In the genomic region with DNA sequence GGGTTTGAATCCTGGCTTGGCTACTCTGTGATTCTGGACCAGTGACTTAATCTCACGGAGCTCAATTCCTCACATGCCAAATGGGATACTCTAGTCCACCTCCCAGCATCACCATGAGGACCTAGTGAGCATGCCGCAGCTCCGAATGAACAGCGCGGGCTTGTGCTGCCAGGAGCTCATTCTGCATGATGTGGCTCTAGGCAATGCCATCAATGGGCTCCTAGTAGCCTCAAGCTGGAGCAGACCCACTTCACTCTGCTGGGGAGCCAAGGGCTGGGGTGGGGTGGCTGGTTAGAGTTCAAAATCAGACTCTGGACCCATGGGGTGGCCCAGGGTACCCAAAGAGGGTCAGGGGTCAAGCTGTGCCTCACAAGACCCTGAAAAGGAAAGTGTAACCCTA, we compare ENCODE assay signal across 1 cellular context.
TF ChIP-seq lines count a peak whose summit lies in the region.

No MANE protein-coding gene starts in this region.

TF ChIP-seq in K562, 482 proteins besides CTCF, POLR2A, EP300 and RAD21:
- TF ChIP-seq, protein P1, sequence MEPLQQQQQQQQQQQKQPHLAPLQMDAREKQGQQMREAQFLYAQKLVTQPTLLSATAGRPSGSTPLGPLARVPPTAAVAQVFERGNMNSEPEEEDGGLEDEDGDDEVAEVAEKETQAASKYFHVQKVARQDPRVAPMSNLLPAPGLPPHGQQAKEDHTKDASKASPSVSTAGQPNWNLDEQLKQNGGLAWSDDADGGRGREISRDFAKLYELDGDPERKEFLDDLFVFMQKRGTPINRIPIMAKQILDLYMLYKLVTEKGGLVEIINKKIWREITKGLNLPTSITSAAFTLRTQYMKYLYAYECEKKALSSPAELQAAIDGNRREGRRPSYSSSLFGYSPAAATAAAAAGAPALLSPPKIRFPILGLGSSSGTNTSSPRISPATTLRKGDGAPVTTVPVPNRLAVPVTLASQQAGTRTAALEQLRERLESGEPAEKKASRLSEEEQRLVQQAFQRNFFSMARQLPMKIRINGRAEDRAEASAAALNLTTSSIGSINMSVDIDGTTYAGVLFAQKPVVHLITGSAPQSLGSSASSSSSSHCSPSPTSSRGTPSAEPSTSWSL (CRISPR knock-in tag; IDR thresholded peaks at IDR 0.05; ENCODE audit: borderline replicate concordance): no peak
- no peak for TF ChIP-seq KLF1 (tag; IDR thresholded peaks at IDR 0.05)
- no peak for TF ChIP-seq ETV5 (CRISPR knock-in tag; IDR thresholded peaks at IDR 0.05; ENCODE audit: low read depth)
- TF ChIP-seq, protein P2, sequence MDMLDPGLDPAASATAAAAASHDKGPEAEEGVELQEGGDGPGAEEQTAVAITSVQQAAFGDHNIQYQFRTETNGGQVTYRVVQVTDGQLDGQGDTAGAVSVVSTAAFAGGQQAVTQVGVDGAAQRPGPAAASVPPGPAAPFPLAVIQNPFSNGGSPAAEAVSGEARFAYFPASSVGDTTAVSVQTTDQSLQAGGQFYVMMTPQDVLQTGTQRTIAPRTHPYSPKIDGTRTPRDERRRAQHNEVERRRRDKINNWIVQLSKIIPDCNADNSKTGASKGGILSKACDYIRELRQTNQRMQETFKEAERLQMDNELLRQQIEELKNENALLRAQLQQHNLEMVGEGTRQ (CRISPR knock-in tag; IDR thresholded peaks at IDR 0.05): no peak
- no peak for TF ChIP-seq PHF21A (IDR thresholded peaks at IDR 0.05; ENCODE audit: borderline replicate concordance, low read depth)
- TF ChIP-seq, protein P3, sequence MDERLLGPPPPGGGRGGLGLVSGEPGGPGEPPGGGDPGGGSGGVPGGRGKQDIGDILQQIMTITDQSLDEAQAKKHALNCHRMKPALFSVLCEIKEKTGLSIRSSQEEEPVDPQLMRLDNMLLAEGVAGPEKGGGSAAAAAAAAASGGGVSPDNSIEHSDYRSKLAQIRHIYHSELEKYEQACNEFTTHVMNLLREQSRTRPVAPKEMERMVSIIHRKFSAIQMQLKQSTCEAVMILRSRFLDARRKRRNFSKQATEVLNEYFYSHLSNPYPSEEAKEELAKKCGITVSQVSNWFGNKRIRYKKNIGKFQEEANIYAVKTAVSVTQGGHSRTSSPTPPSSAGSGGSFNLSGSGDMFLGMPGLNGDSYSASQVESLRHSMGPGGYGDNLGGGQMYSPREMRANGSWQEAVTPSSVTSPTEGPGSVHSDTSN (CRISPR knock-in tag; IDR thresholded peaks at IDR 0.05; ENCODE audit: low read depth): no peak
- TF ChIP-seq, protein P3 (tag; conservative IDR thresholded peaks at IDR 0.05; ENCODE audit: low read depth): no peak
- TF ChIP-seq ZNF507 (tag; conservative IDR thresholded peaks at IDR 0.05): no peak
- TF ChIP-seq, protein P4, sequence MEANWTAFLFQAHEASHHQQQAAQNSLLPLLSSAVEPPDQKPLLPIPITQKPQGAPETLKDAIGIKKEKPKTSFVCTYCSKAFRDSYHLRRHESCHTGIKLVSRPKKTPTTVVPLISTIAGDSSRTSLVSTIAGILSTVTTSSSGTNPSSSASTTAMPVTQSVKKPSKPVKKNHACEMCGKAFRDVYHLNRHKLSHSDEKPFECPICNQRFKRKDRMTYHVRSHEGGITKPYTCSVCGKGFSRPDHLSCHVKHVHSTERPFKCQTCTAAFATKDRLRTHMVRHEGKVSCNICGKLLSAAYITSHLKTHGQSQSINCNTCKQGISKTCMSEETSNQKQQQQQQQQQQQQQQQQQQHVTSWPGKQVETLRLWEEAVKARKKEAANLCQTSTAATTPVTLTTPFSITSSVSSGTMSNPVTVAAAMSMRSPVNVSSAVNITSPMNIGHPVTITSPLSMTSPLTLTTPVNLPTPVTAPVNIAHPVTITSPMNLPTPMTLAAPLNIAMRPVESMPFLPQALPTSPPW (CRISPR knock-in tag; IDR thresholded peaks at IDR 0.05): no peak
- no peak for TF ChIP-seq ZNF589 (CRISPR knock-in tag; IDR thresholded peaks at IDR 0.05; ENCODE audit: low read depth)
- TF ChIP-seq KAT8 (IDR thresholded peaks at IDR 0.05; ENCODE audit: low read depth): no peak
- TF ChIP-seq STAT5B (CRISPR knock-in tag; IDR thresholded peaks at IDR 0.05): no peak
- TF ChIP-seq, protein P5, sequence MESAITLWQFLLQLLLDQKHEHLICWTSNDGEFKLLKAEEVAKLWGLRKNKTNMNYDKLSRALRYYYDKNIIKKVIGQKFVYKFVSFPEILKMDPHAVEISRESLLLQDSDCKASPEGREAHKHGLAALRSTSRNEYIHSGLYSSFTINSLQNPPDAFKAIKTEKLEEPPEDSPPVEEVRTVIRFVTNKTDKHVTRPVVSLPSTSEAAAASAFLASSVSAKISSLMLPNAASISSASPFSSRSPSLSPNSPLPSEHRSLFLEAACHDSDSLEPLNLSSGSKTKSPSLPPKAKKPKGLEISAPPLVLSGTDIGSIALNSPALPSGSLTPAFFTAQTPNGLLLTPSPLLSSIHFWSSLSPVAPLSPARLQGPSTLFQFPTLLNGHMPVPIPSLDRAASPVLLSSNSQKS (CRISPR knock-in tag; IDR thresholded peaks at IDR 0.05): no peak
- TF ChIP-seq SMARCA5 (IDR thresholded peaks at IDR 0.05): no peak
- TF ChIP-seq, protein P6, sequence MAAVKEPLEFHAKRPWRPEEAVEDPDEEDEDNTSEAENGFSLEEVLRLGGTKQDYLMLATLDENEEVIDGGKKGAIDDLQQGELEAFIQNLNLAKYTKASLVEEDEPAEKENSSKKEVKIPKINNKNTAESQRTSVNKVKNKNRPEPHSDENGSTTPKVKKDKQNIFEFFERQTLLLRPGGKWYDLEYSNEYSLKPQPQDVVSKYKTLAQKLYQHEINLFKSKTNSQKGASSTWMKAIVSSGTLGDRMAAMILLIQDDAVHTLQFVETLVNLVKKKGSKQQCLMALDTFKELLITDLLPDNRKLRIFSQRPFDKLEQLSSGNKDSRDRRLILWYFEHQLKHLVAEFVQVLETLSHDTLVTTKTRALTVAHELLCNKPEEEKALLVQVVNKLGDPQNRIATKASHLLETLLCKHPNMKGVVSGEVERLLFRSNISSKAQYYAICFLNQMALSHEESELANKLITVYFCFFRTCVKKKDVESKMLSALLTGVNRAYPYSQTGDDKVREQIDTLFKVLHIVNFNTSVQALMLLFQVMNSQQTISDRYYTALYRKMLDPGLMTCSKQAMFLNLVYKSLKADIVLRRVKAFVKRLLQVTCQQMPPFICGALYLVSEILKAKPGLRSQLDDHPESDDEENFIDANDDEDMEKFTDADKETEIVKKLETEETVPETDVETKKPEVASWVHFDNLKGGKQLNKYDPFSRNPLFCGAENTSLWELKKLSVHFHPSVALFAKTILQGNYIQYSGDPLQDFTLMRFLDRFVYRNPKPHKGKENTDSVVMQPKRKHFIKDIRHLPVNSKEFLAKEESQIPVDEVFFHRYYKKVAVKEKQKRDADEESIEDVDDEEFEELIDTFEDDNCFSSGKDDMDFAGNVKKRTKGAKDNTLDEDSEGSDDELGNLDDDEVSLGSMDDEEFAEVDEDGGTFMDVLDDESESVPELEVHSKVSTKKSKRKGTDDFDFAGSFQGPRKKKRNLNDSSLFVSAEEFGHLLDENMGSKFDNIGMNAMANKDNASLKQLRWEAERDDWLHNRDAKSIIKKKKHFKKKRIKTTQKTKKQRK (IDR thresholded peaks at IDR 0.05; ENCODE audit: borderline replicate concordance, low read depth, low read length): no peak
- TF ChIP-seq, protein P7, sequence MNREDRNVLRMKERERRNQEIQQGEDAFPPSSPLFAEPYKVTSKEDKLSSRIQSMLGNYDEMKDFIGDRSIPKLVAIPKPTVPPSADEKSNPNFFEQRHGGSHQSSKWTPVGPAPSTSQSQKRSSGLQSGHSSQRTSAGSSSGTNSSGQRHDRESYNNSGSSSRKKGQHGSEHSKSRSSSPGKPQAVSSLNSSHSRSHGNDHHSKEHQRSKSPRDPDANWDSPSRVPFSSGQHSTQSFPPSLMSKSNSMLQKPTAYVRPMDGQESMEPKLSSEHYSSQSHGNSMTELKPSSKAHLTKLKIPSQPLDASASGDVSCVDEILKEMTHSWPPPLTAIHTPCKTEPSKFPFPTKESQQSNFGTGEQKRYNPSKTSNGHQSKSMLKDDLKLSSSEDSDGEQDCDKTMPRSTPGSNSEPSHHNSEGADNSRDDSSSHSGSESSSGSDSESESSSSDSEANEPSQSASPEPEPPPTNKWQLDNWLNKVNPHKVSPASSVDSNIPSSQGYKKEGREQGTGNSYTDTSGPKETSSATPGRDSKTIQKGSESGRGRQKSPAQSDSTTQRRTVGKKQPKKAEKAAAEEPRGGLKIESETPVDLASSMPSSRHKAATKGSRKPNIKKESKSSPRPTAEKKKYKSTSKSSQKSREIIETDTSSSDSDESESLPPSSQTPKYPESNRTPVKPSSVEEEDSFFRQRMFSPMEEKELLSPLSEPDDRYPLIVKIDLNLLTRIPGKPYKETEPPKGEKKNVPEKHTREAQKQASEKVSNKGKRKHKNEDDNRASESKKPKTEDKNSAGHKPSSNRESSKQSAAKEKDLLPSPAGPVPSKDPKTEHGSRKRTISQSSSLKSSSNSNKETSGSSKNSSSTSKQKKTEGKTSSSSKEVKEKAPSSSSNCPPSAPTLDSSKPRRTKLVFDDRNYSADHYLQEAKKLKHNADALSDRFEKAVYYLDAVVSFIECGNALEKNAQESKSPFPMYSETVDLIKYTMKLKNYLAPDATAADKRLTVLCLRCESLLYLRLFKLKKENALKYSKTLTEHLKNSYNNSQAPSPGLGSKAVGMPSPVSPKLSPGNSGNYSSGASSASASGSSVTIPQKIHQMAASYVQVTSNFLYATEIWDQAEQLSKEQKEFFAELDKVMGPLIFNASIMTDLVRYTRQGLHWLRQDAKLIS (CRISPR knock-in tag; IDR thresholded peaks at IDR 0.05): no peak
- no peak for TF ChIP-seq STAG1 (CRISPR knock-in tag; IDR thresholded peaks at IDR 0.05; ENCODE audit: borderline replicate concordance)
- no peak for TF ChIP-seq PHF20 (IDR thresholded peaks at IDR 0.05; ENCODE audit: partially characterized antibody)
- no peak for TF ChIP-seq ZNF780A (CRISPR knock-in tag; IDR thresholded peaks at IDR 0.05)
- TF ChIP-seq FOXA1 (IDR thresholded peaks at IDR 0.05; ENCODE audit: borderline replicate concordance): no peak
